21 cellular contexts compared by ENCODE assay signal in genomic region chr9:123735376-123735775, GRCh38.
DNase-seq lines count a peak whose midpoint lies in the region; ATAC-seq and TF ChIP-seq lines count a peak whose summit lies in the region.
"Had no signal": no experiment of that assay in that cellular context is flagged by ENCODE, and none has a peak within 500 bp of the region (broad histone marks: within the 10 kb centered on the region; RNA-seq: fewer than 3 reads in every experiment).

No MANE protein-coding gene starts in this region.

- no peak overlapping the region for H3K4me2 ChIP-seq in PC-3 (ENCODE audit: low read length)
- H3K4me2 ChIP-seq: BLaER1 had no signal

- intact Hi-C loops in PC-3 (cut with micrococcal nuclease) = no loop called here

- H3F3A ChIP-seq in PC-3 (ENCODE audit: low read length, unreplicated experiment) = no peaks in the 10 kb centered on the region

- POLR2A ChIA-PET in PC-3 (lab: Charles Lee; ENCODE audit: unreplicated experiment) = no interaction called here

- no peak overlapping the region for H3K9ac ChIP-seq in PC-3 (ENCODE audit: low read length)
- H3K9ac ChIP-seq: BLaER1 had no signal

- H4K20me1 ChIP-seq in PC-3 (ENCODE audit: low read length) = no peaks in the 10 kb centered on the region
- H4K20me1 ChIP-seq: BLaER1 had no signal

- ATAC-seq in stimulated activated naive CD8-positive, alpha-beta T cell treated with anti-CD3 and anti-CD28 coated beads, Interleukin-15, amount 100 ng/mL, for 72 hours = no peak
- ATAC-seq in PC-3 = no peak
- ATAC-seq: CD8-positive, alpha-beta T cell; HCT116 had no signal

- H3K9me3 Mint-ChIP-seq in stimulated activated naive CD8-positive, alpha-beta T cell treated with anti-CD3 and anti-CD28 coated beads, Interleukin-15, Interleukin-2, amounts not matched to agents 100 ng/mL and 50 ng/mL, for 24 hours = peaks cover 5% of the 10 kb centered on the region
- no peaks in the 10 kb centered on the region for H3K9me3 Mint-ChIP-seq in stimulated activated naive CD8-positive, alpha-beta T cell treated with anti-CD3 and anti-CD28 coated beads, Interleukin-15, amount 100 ng/mL, for 72 hours
- H3K9me3 Mint-ChIP-seq in HFFc6 = no peaks in the 10 kb centered on the region; the same call in 1 of the 2 replicates
- H3K9me3 Mint-ChIP-seq: CD8-positive, alpha-beta T cell had no signal

- no peak overlapping the region for H3K4me3 ChIP-seq in PC-3 (ENCODE audit: low read length)
- H3K4me3 ChIP-seq: BLaER1 had no signal

- DNase-seq in stimulated activated naive CD8-positive, alpha-beta T cell treated with anti-CD3 and anti-CD28 coated beads, Interleukin-15, amount 100 ng/mL, for 72 hours = no peak
- peak; percentile 5 for DNase-seq in HFFc6
- peak; percentile 17 for DNase-seq in PC-3
- DNase-seq in stimulated activated CD4-positive, alpha-beta T cell treated with anti-CD3 and anti-CD28 coated beads, Interleukin-4, amount 100 ng/mL, for 24 hours = no peak
- no peak for DNase-seq in NCI-H1436 treated with DMSO at 0.1 percent for 48 hours (lab: John Stamatoyannopoulos, UW)
- DNase-seq in cerebellar cortex (ENCODE audit: low spot score) = no peak
- DNase-seq in GM13976 (ENCODE audit: low spot score) = no peak
- DNase-seq: Caco-2; CD4-positive, CD25-positive, alpha-beta regulatory T cell; CD8-positive, alpha-beta T cell; DMS153; DND-41; EL; GF-D8; H9 had no signal

- H2AFZ ChIP-seq in PC-3 (ENCODE audit: low read length) = no peak overlapping the region

- H3K27me3 ChIP-seq in PC-3 (ENCODE audit: low read length) = no peaks in the 10 kb centered on the region
- H3K27me3 ChIP-seq: BLaER1 had no signal

- no peaks in the 10 kb centered on the region for H3K4me1 ChIP-seq in PC-3 (ENCODE audit: insufficient read depth, low read length)
- H3K4me1 ChIP-seq: Caco-2 had no signal

- CTCF ChIA-PET in PC-3 (lab: Charles Lee) = no interaction called here

- H3K4me1 Mint-ChIP-seq in stimulated activated naive CD8-positive, alpha-beta T cell treated with anti-CD3 and anti-CD28 coated beads, Interleukin-15, Interleukin-2, amounts not matched to agents 100 ng/mL and 50 ng/mL, for 24 hours (ENCODE audit: low read depth) = no peaks in the 10 kb centered on the region
- no peaks in the 10 kb centered on the region for H3K4me1 Mint-ChIP-seq in stimulated activated naive CD8-positive, alpha-beta T cell treated with anti-CD3 and anti-CD28 coated beads, Interleukin-15, amount 100 ng/mL, for 72 hours
- peaks cover 8% of the 10 kb centered on the region for H3K4me1 Mint-ChIP-seq in HFFc6 (ENCODE audit: low read depth)
- H3K4me1 Mint-ChIP-seq: H9 had no signal

- H3K4me3 Mint-ChIP-seq in stimulated activated naive CD8-positive, alpha-beta T cell treated with anti-CD3 and anti-CD28 coated beads, Interleukin-15, Interleukin-2, amounts not matched to agents 100 ng/mL and 50 ng/mL, for 24 hours = no peak overlapping the region
- H3K4me3 Mint-ChIP-seq in stimulated activated naive CD8-positive, alpha-beta T cell treated with anti-CD3 and anti-CD28 coated beads, Interleukin-15, amount 100 ng/mL, for 72 hours = no peak overlapping the region
- H3K4me3 Mint-ChIP-seq in HFFc6 = no peak overlapping the region
- H3K4me3 Mint-ChIP-seq: B cell; CD4-positive, CD25-positive, alpha-beta regulatory T cell; CD8-positive, alpha-beta T cell; H9 had no signal

- BruUV-seq in PC-3 (replicated peaks; lab: Mats Ljungman, UMichigan) = no TSS peak

- H3K9me2 ChIP-seq in PC-3 (replicated peaks; ENCODE audit: low read length) = no peaks in the 10 kb centered on the region

- peak overlapping the region; percentile 2 for H3K27ac Mint-ChIP-seq in stimulated activated naive CD8-positive, alpha-beta T cell treated with anti-CD3 and anti-CD28 coated beads, Interleukin-15, Interleukin-2, amounts not matched to agents 100 ng/mL and 50 ng/mL, for 24 hours
- no peak overlapping the region for H3K27ac Mint-ChIP-seq in stimulated activated naive CD8-positive, alpha-beta T cell treated with anti-CD3 and anti-CD28 coated beads, Interleukin-15, amount 100 ng/mL, for 72 hours
- no peak overlapping the region for H3K27ac Mint-ChIP-seq in HFFc6
- H3K27ac Mint-ChIP-seq: B cell; CD8-positive, alpha-beta T cell; H9 had no signal

- TF ChIP-seq CTCF in HFFc6 (IDR thresholded peaks at IDR 0.05) (no peak), PC-3 (conservative IDR thresholded peaks at IDR 0.05; ENCODE audit: low read depth, low read length) (no peak), GM13976 (IDR thresholded peaks at IDR 0.05; ENCODE audit: borderline replicate concordance, control extremely low read depth, extremely low read depth, insufficient read depth, missing control alignments) (no peak)

- in situ Hi-C loops in GM13976 (cut with MboI; ENCODE audit: low sequenced_read_pairs, unreplicated experiment) = no loop called here

- H3K36me3 Mint-ChIP-seq in stimulated activated naive CD8-positive, alpha-beta T cell treated with anti-CD3 and anti-CD28 coated beads, Interleukin-15, Interleukin-2, amounts not matched to agents 100 ng/mL and 50 ng/mL, for 24 hours (ENCODE audit: low read depth) = peaks cover 13% of the 10 kb centered on the region
- H3K36me3 Mint-ChIP-seq in HFFc6 (ENCODE audit: low read depth) = no peaks in the 10 kb centered on the region

- no peaks in the 10 kb centered on the region for H3K36me3 ChIP-seq in PC-3 (ENCODE audit: low read depth, low read length)

- H3K79me2 ChIP-seq in PC-3 (ENCODE audit: low read length) = no peaks in the 10 kb centered on the region

- no peaks in the 10 kb centered on the region for H3K27me3 Mint-ChIP-seq in stimulated activated naive CD8-positive, alpha-beta T cell treated with anti-CD3 and anti-CD28 coated beads, Interleukin-15, Interleukin-2, amounts not matched to agents 100 ng/mL and 50 ng/mL, for 24 hours
- no peaks in the 10 kb centered on the region for H3K27me3 Mint-ChIP-seq in stimulated activated naive CD8-positive, alpha-beta T cell treated with anti-CD3 and anti-CD28 coated beads, Interleukin-15, amount 100 ng/mL, for 72 hours
- H3K27me3 Mint-ChIP-seq in HFFc6 (ENCODE audit: insufficient read depth) = no peaks in the 10 kb centered on the region; the same call in 1 of the 2 replicates
- H3K27me3 Mint-ChIP-seq: B cell; CD4-positive, CD25-positive, alpha-beta regulatory T cell had no signal

- no peaks in the 10 kb centered on the region for H3K9me3 ChIP-seq in PC-3 (ENCODE audit: low read length)
- H3K9me3 ChIP-seq: Caco-2 had no signal

- no peak overlapping the region for H3K27ac ChIP-seq in PC-3 (ENCODE audit: low read length)
- H3K27ac ChIP-seq: 22Rv1, BLaER1, C4-2B had no signal

Comparison
In these comparisons a context has a peak if more than half of its experiments do, and no peak if none do; other contexts are left out.
1. DNase-seq: peak in HFFc6 (single experiment) and PC-3 (single experiment); none in stimulated activated naive CD8-positive, alpha-beta T cell treated with anti-CD3 and anti-CD28 coated beads, Interleukin-15, amount 100 ng/mL, for 72 hours (0 of 2), stimulated activated CD4-positive, alpha-beta T cell treated with anti-CD3 and anti-CD28 coated beads, Interleukin-4, amount 100 ng/mL, for 24 hours (single experiment), NCI-H1436 treated with DMSO at 0.1 percent for 48 hours (single experiment), cerebellar cortex (single experiment) and GM13976 (single experiment).